1 cellular context compared by ENCODE assay signal in genomic region chr5:79464695-79465332, GRCh38.
TF ChIP-seq lines count a peak whose summit lies in the region.

No MANE protein-coding gene starts in this region.

TF ChIP-seq in HCT116, 20 proteins besides CTCF, POLR2A, EP300 and RAD21 (continued from another document):
- TF ChIP-seq ELF1 (IDR thresholded peaks at IDR 0.05; ENCODE audit: borderline replicate concordance, low read depth): no peak
- no peak for TF ChIP-seq POLR2AphosphoS5 (IDR thresholded peaks at IDR 0.05; ENCODE audit: low read depth, low read length)
- no peak for TF ChIP-seq EZH2phosphoT487 (IDR thresholded peaks at IDR 0.05; ENCODE audit: borderline replicate concordance)
- no peak for TF ChIP-seq ZFX (IDR thresholded peaks at IDR 0.05)
- no peak for TF ChIP-seq MAX (IDR thresholded peaks at IDR 0.05)
- TF ChIP-seq EGR1 (IDR thresholded peaks at IDR 0.05; ENCODE audit: low read depth): no peak
- no peak for TF ChIP-seq SRF (IDR thresholded peaks at IDR 0.05; ENCODE audit: low read depth)
- TF ChIP-seq YY1 (IDR thresholded peaks at IDR 0.05; ENCODE audit: extremely low read depth, insufficient replicate concordance, low read depth, low read length): no peak
TF ChIP-seq in HCT116: peak in this region for 0.
